ENCODE assay signal across 1 cellular context in genomic region chr2:168456526-168457176, GRCh38.
TF ChIP-seq lines count a peak whose summit lies in the region.

No MANE protein-coding gene starts in this region.

TF ChIP-seq in HepG2, 621 proteins besides CTCF, POLR2A, EP300 and RAD21 (continued from another document and continues in another):
- no peak; the same call in 1 of the 2 replicates for TF ChIP-seq ZNF276 (CRISPR knock-in tag; IDR thresholded peaks at IDR 0.05; ENCODE audit: low read depth)
- no peak for TF ChIP-seq ZNF44 (CRISPR knock-in tag; IDR thresholded peaks at IDR 0.05)
- no peak for TF ChIP-seq TBP (CRISPR knock-in tag; IDR thresholded peaks at IDR 0.05)
- no peak for TF ChIP-seq ELF1 (CRISPR knock-in tag; IDR thresholded peaks at IDR 0.05)
- TF ChIP-seq ZNF333 (CRISPR knock-in tag; IDR thresholded peaks at IDR 0.05; ENCODE audit: borderline replicate concordance) = no peak
- no peak for TF ChIP-seq BCLAF1 (IDR thresholded peaks at IDR 0.05)
- TF ChIP-seq ZNF3 (CRISPR knock-in tag; IDR thresholded peaks at IDR 0.05) = no peak
- no peak for TF ChIP-seq TBX3 (IDR thresholded peaks at IDR 0.05; ENCODE audit: borderline replicate concordance)
- no peak for TF ChIP-seq NFYC (CRISPR knock-in tag; IDR thresholded peaks at IDR 0.05)
- no peak for TF ChIP-seq SIN3B (IDR thresholded peaks at IDR 0.05; ENCODE audit: low read length)
- TF ChIP-seq ZNF773 (CRISPR knock-in tag; IDR thresholded peaks at IDR 0.05; ENCODE audit: borderline replicate concordance) = no peak
- no peak; the same call in 1 of the 2 replicates for TF ChIP-seq ZNF674 (CRISPR knock-in tag; IDR thresholded peaks at IDR 0.05; ENCODE audit: low read depth)
- TF ChIP-seq ZNF10 (CRISPR knock-in tag; IDR thresholded peaks at IDR 0.05; ENCODE audit: borderline replicate concordance, low read depth) = no peak
- TF ChIP-seq AKAP8 (CRISPR knock-in tag; IDR thresholded peaks at IDR 0.05) = peak; percentile 4; the same call in 1 of the 2 replicates
- peak; percentile 27 for TF ChIP-seq TEAD3 (CRISPR knock-in tag; optimal IDR thresholded peaks at IDR 0.05; ENCODE audit: borderline replicate concordance)
- no peak for TF ChIP-seq E2F5 (CRISPR knock-in tag; conservative IDR thresholded peaks at IDR 0.05)
- no peak for TF ChIP-seq ZBTB8A (CRISPR knock-in tag; IDR thresholded peaks at IDR 0.05; ENCODE audit: borderline replicate concordance, low read depth)
- no peak; the same call in none of the 2 replicates for TF ChIP-seq ZNF709 (CRISPR knock-in tag; IDR thresholded peaks at IDR 0.05)
- no peak for TF ChIP-seq NR2C2 (CRISPR knock-in tag; IDR thresholded peaks at IDR 0.05; ENCODE audit: borderline replicate concordance)
- TF ChIP-seq GABPA (IDR thresholded peaks at IDR 0.05; ENCODE audit: low read depth, low read length) = no peak
- TF ChIP-seq GABPA (CRISPR knock-in tag; IDR thresholded peaks at IDR 0.05; ENCODE audit: low read depth) = no peak
- peak; percentile 47 for TF ChIP-seq AGO1 (IDR thresholded peaks at IDR 0.05; ENCODE audit: low read depth, low read length, poor library complexity, severe bottlenecking)
- peak; percentile 59; the same call in 1 of the 2 replicates for TF ChIP-seq ZNF768 (CRISPR knock-in tag; IDR thresholded peaks at IDR 0.05)
- TF ChIP-seq ZNF577 (CRISPR knock-in tag; IDR thresholded peaks at IDR 0.05; ENCODE audit: borderline replicate concordance, low read depth) = no peak
- TF ChIP-seq ZNF704 (CRISPR knock-in tag; IDR thresholded peaks at IDR 0.05; ENCODE audit: borderline replicate concordance) = peak; percentile 50; the same call in 1 of the 2 replicates
- no peak for TF ChIP-seq CREB1 (IDR thresholded peaks at IDR 0.05)
- no peak for TF ChIP-seq CREB1 (CRISPR knock-in tag; IDR thresholded peaks at IDR 0.05)
- no peak for TF ChIP-seq NFE2 (CRISPR knock-in tag; IDR thresholded peaks at IDR 0.05)
- no peak for TF ChIP-seq ZNF720 (CRISPR knock-in tag; IDR thresholded peaks at IDR 0.05)
- TF ChIP-seq NCOA2 (CRISPR knock-in tag; IDR thresholded peaks at IDR 0.05) = no peak
- no peak for TF ChIP-seq FOXP1 (IDR thresholded peaks at IDR 0.05)
- TF ChIP-seq FOXP1 (CRISPR knock-in tag; IDR thresholded peaks at IDR 0.05) = no peak
- no peak for TF ChIP-seq ZNF432 (CRISPR knock-in tag; IDR thresholded peaks at IDR 0.05; ENCODE audit: borderline replicate concordance)
- peak; percentile 72 for TF ChIP-seq ZNF292 (CRISPR knock-in tag; IDR thresholded peaks at IDR 0.05; ENCODE audit: borderline replicate concordance, low read depth)
- peak; percentile 74; the same call in 1 of the 2 replicates for TF ChIP-seq ARID2 (CRISPR knock-in tag; IDR thresholded peaks at IDR 0.05; ENCODE audit: borderline replicate concordance)
- peak; percentile 68 for TF ChIP-seq ARID4A (CRISPR knock-in tag; IDR thresholded peaks at IDR 0.05; ENCODE audit: borderline replicate concordance)
- TF ChIP-seq PHF21A (CRISPR knock-in tag; IDR thresholded peaks at IDR 0.05) = no peak
- TF ChIP-seq ZNF451 (CRISPR knock-in tag; IDR thresholded peaks at IDR 0.05) = no peak
- TF ChIP-seq MEIS2 (CRISPR knock-in tag; IDR thresholded peaks at IDR 0.05) = no peak
- TF ChIP-seq CHD2 (IDR thresholded peaks at IDR 0.05; ENCODE audit: low read depth, low read length) = 0 out of 2 replicates have a peak, but pooled peaks have one; percentile 7
- peak; percentile 75; the same call in 1 of the 2 replicates for TF ChIP-seq ZNF782 (CRISPR knock-in tag; IDR thresholded peaks at IDR 0.05; ENCODE audit: borderline replicate concordance)
- no peak for TF ChIP-seq CBX1 (IDR thresholded peaks at IDR 0.05; ENCODE audit: low read depth)
- 0 out of 2 replicates have a peak, but pooled peaks have one; percentile 60 for TF ChIP-seq ZNF607 (CRISPR knock-in tag; IDR thresholded peaks at IDR 0.05; ENCODE audit: borderline replicate concordance)
- TF ChIP-seq ZNF232 (CRISPR knock-in tag; IDR thresholded peaks at IDR 0.05; ENCODE audit: borderline replicate concordance) = no peak; the same call in 1 of the 2 replicates
- no peak for TF ChIP-seq CBFB (CRISPR knock-in tag; IDR thresholded peaks at IDR 0.05)
- TF ChIP-seq ELF3 (CRISPR knock-in tag; IDR thresholded peaks at IDR 0.05) = peak; percentile 37; the same call in 1 of the 2 replicates
- TF ChIP-seq AHR (CRISPR knock-in tag; IDR thresholded peaks at IDR 0.05) = no peak; the same call in 1 of the 2 replicates
- TF ChIP-seq KAT8 (CRISPR knock-in tag; IDR thresholded peaks at IDR 0.05) = 0 out of 2 replicates have a peak, but pooled peaks have one; percentile 18
- no peak for TF ChIP-seq KLF11 (CRISPR knock-in tag; IDR thresholded peaks at IDR 0.05)
- peak; percentile 44; the same call in 1 of the 2 replicates for TF ChIP-seq ZNF598 (CRISPR knock-in tag; IDR thresholded peaks at IDR 0.05; ENCODE audit: borderline replicate concordance)
- no peak for TF ChIP-seq ZNF260 (CRISPR knock-in tag; IDR thresholded peaks at IDR 0.05; ENCODE audit: borderline replicate concordance, low read depth)
- no peak for TF ChIP-seq ZNF547 (CRISPR knock-in tag; IDR thresholded peaks at IDR 0.05)
- no peak for TF ChIP-seq TRIM22 (IDR thresholded peaks at IDR 0.05)
- TF ChIP-seq ZNF484 (CRISPR knock-in tag; IDR thresholded peaks at IDR 0.05; ENCODE audit: borderline replicate concordance, low read depth) = no peak
- TF ChIP-seq ARNT2 (CRISPR knock-in tag; IDR thresholded peaks at IDR 0.05; ENCODE audit: low read depth) = peak; percentile 65; the same call in 1 of the 2 replicates
- peak; percentile 39 for TF ChIP-seq IKZF4 (CRISPR knock-in tag; IDR thresholded peaks at IDR 0.05; ENCODE audit: borderline replicate concordance, low read depth, not compliant biosample characterization)
- TF ChIP-seq ZNF503 (CRISPR knock-in tag; IDR thresholded peaks at IDR 0.05) = no peak
- TF ChIP-seq MAF1 (CRISPR knock-in tag; IDR thresholded peaks at IDR 0.05; ENCODE audit: borderline replicate concordance) = no peak
- no peak for TF ChIP-seq ZNF746 (CRISPR knock-in tag; IDR thresholded peaks at IDR 0.05)
- TF ChIP-seq JDP2 (CRISPR knock-in tag; IDR thresholded peaks at IDR 0.05; ENCODE audit: borderline replicate concordance) = no peak
- no peak for TF ChIP-seq NR1H2 (CRISPR knock-in tag; IDR thresholded peaks at IDR 0.05; ENCODE audit: borderline replicate concordance, low read depth)
- TF ChIP-seq ZNF251 (CRISPR knock-in tag; IDR thresholded peaks at IDR 0.05) = no peak
- no peak for TF ChIP-seq ZNF382 (CRISPR knock-in tag; IDR thresholded peaks at IDR 0.05; ENCODE audit: borderline replicate concordance)
- TF ChIP-seq SRY (CRISPR knock-in tag; IDR thresholded peaks at IDR 0.05) = no peak; the same call in 1 of the 2 replicates
- TF ChIP-seq TOPORS (CRISPR knock-in tag; IDR thresholded peaks at IDR 0.05) = no peak; the same call in 1 of the 2 replicates
